35 cellular contexts compared by ENCODE assay signal in the genomic region with DNA sequence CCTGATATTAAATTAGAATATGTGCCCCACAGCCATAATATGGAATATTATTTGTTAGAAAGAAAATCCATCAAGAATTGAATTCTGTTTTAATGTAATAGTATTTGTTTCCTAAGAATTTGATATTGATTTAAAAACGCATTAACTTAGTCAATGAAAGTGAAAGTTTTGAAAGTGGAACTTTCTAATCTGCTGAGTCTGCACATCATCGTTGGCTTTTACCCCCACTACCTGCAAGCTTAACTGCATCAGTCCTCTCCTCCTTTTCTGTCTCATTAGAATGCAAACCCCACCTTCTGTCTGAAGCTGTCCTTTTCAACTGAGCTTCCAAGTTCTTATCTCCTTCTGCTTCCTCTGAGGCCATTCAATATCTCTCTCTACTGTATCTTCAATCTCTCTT. TPM values are rescaled to one million over a fixed set of nuclear protein-coding genes. Genes with fewer than 3 reads are reported as not detected.
"Had no signal": no experiment of that assay in that cellular context is flagged by ENCODE, and none has a peak within 500 bp of the region (broad histone marks: within the 10 kb centered on the region; RNA-seq: fewer than 3 reads in every experiment).

No MANE protein-coding gene starts in this region.

- H3K27me3 ChIP-seq: brain microvascular endothelial cell, SJCRH30 had no signal

- ATAC-seq: activated CD8-positive, alpha-beta memory T cell treated with anti-CD3 and anti-CD28 coated beads, Interleukin-2, amount 10 ng/mL, durations not matched to agents 7 days and 5 days had no signal

- DNase-seq: activated B cell treated with CpG ODN at 0.5 μM for 24 hours; activated CD4-positive, alpha-beta memory T cell treated with anti-CD3 and anti-CD28 coated beads for 36 hours; activated CD4-positive, alpha-beta T cell treated with anti-CD3 and anti-CD28 coated beads for 4 hours; activated CD4-positive, alpha-beta T cell treated with anti-CD3 and anti-CD28 coated beads, Interleukin-2, amount 50 U/mL, for 1 hour; activated CD4-positive, CD25-positive, alpha-beta regulatory T cell treated with anti-CD3 and anti-CD28 coated beads, Interleukin-2, amount 50 U/mL, for 72 hours; activated CD8-positive, alpha-beta memory T cell treated with anti-CD3 and anti-CD28 coated beads for 24 hours; activated CD8-positive, alpha-beta memory T cell treated with anti-CD3 and anti-CD28 coated beads, Interleukin-2, amount 10 ng/mL, durations not matched to agents 7 days and 5 days; activated CD8-positive, alpha-beta memory T cell treated with anti-CD3 and anti-CD28 coated beads, Interleukin-2, amount 50 U/mL, for 48 hours; activated effector memory CD4-positive, alpha-beta T cell treated with Interleukin-2 at 50 U/mL for 16 hours; activated naive CD4-positive, alpha-beta T cell treated with anti-CD3 and anti-CD28 coated beads, Interleukin-2, amount 10 ng/mL, durations not matched to agents 7 days and 5 days; activated T-cell treated with anti-CD3 and anti-CD28 coated beads, Interleukin-2, amount 50 U/mL, for 48 hours; amniotic stem cell; aorta; brain microvascular endothelial cell; central memory CD4-positive, alpha-beta T cell; Kasumi-1; MG63; NCI-H1048; NCI-H1105 treated with DMSO at 0.1 percent for 48 hours; NCI-H1436; NCI-H1694; NCI-H1930; NCI-H2081 treated with DMSO at 0.1 percent for 48 hours; NCI-H226; NCI-H446 treated with DMSO at 0.1 percent for 48 hours; NCI-H748 treated with DMSO at 0.1 percent for 48 hours; NK-92 treated with Interleukin-12 subunit alpha and Interleukin-12 subunit beta, amount 100 ng/mL, for 24 hours; OCI-M1; SHP77; SJCRH30; T1000 had no signal

- H3K36me3 Mint-ChIP-seq: activated CD4-positive, alpha-beta memory T cell treated with anti-CD3 and anti-CD28 coated beads for 36 hours; activated CD8-positive, alpha-beta memory T cell treated with anti-CD3 and anti-CD28 coated beads, Interleukin-2, amount 10 ng/mL, durations not matched to agents 7 days and 5 days; activated naive CD4-positive, alpha-beta T cell treated with anti-CD3 and anti-CD28 coated beads, Interleukin-2, amount 10 ng/mL, durations not matched to agents 7 days and 5 days; activated naive CD8-positive, alpha-beta T cell had no signal

- H3K9me3 Mint-ChIP-seq: activated B cell treated with CpG ODN at 0.5 μM for 24 hours; activated CD4-positive, alpha-beta memory T cell treated with anti-CD3 and anti-CD28 coated beads for 36 hours; activated naive CD4-positive, alpha-beta T cell treated with anti-CD3 and anti-CD28 coated beads, Interleukin-2, amount 10 ng/mL, durations not matched to agents 7 days and 5 days had no signal

- H3K27ac ChIP-seq: brain microvascular endothelial cell, SJCRH30, SK-N-MC, VCaP had no signal

- H3K36me3 ChIP-seq: brain microvascular endothelial cell, MG63, SJCRH30 had no signal

- H3K4me3 Mint-ChIP-seq: activated B cell treated with CpG ODN at 0.5 μM for 24 hours; activated CD4-positive, alpha-beta memory T cell treated with anti-CD3 and anti-CD28 coated beads for 36 hours; activated CD8-positive, alpha-beta memory T cell treated with anti-CD3 and anti-CD28 coated beads, Interleukin-2, amount 10 ng/mL, durations not matched to agents 7 days and 5 days; activated naive CD4-positive, alpha-beta T cell treated with anti-CD3 and anti-CD28 coated beads, Interleukin-2, amount 10 ng/mL, durations not matched to agents 7 days and 5 days; activated naive CD8-positive, alpha-beta T cell had no signal

- H3K27me3 Mint-ChIP-seq: activated B cell treated with CpG ODN at 0.5 μM for 24 hours; activated CD4-positive, alpha-beta memory T cell treated with anti-CD3 and anti-CD28 coated beads for 36 hours; activated CD8-positive, alpha-beta memory T cell treated with anti-CD3 and anti-CD28 coated beads, Interleukin-2, amount 10 ng/mL, durations not matched to agents 7 days and 5 days; activated naive CD8-positive, alpha-beta T cell had no signal

- H3K4me3 ChIP-seq: MG63, SJCRH30, SK-N-MC had no signal

- H3K27ac Mint-ChIP-seq: activated B cell treated with CpG ODN at 0.5 μM for 24 hours; activated CD4-positive, alpha-beta memory T cell treated with anti-CD3 and anti-CD28 coated beads for 36 hours; activated CD8-positive, alpha-beta memory T cell treated with anti-CD3 and anti-CD28 coated beads, Interleukin-2, amount 10 ng/mL, durations not matched to agents 7 days and 5 days; activated naive CD4-positive, alpha-beta T cell treated with anti-CD3 and anti-CD28 coated beads, Interleukin-2, amount 10 ng/mL, durations not matched to agents 7 days and 5 days; activated naive CD8-positive, alpha-beta T cell had no signal

- H3K4me1 Mint-ChIP-seq: activated B cell treated with CpG ODN at 0.5 μM for 24 hours; activated CD8-positive, alpha-beta memory T cell treated with anti-CD3 and anti-CD28 coated beads, Interleukin-2, amount 10 ng/mL, durations not matched to agents 7 days and 5 days; activated naive CD4-positive, alpha-beta T cell treated with anti-CD3 and anti-CD28 coated beads, Interleukin-2, amount 10 ng/mL, durations not matched to agents 7 days and 5 days had no signal

- H3K9me3 ChIP-seq: MG63, SJCRH30 had no signal

RNA-seq across cellular contexts. Expression of a gene that starts 42.5 kb away (rescaled TPM):
- total RNA-seq: activated B cell treated with CpG ODN at 0.5 μM for 24 hours, cerebellum had no signal
